ENCODE assay signal across 20 cellular contexts in the genomic region with DNA sequence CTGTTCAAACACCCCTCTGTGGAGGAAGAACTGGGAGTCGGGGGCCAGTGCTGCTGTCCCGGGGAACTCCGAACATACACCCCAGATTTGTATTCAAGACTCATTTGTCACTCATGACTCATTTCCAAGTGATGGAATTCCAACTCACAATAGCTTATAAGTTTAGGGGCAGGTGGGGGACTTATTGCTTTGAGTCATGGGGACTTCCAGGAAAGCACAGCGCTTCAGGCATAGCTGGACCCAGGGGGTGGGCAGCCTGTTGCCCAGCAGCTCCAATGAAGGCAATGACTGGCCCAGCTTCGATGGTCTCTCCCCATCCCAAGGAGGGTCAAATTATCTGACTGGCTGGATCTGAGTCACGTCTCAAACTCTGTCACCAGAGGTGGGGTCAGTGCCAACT.
DNase-seq lines count a peak whose midpoint lies in the region; ATAC-seq, FAIRE-seq and TF ChIP-seq lines count a peak whose summit lies in the region.
"Had no signal": no experiment of that assay in that cellular context is flagged by ENCODE, and none has a peak within 500 bp of the region (broad histone marks: within the 10 kb centered on the region; RNA-seq: fewer than 3 reads in every experiment).

No MANE protein-coding gene starts in this region.

- 58 to 72% (median 62%) methylated on average over 6 of the region's 6 CpGs for WGBS in psoas muscle, 3 donors

- peak; percentile 35 for DNase-seq in GM12865 (ENCODE audit: low read depth)
- DNase-seq in MG63, result peak; percentile 87
- peak; percentile 72 for DNase-seq in bronchial epithelial cell (ENCODE audit: low read depth)
- no peak for DNase-seq in psoas muscle
- DNase-seq in nephron progenitor cell, result no peak
- DNase-seq: activated CD4-positive, CD25-positive, alpha-beta regulatory T cell; activated naive CD4-positive, alpha-beta T cell treated with anti-CD3 and anti-CD28 coated beads for 36 hours; CD8-positive, alpha-beta T cell; endodermal cell; GF-D8; H7; heart left ventricle; naive B cell; uterus had no signal

- no peaks in the 10 kb centered on the region for H3K27me3 ChIP-seq in MG63
- H3K27me3 ChIP-seq in bronchial epithelial cell (ENCODE audit: control insufficient read depth, insufficient read depth, low read length), result peaks cover 2% of the 10 kb centered on the region
- H3K27me3 ChIP-seq in psoas muscle (ENCODE audit: insufficient read depth in 3 of 3, low read length in 2 of 3), result peaks cover 0 to 5% (median 3%) of the 10 kb centered on the region in 3 donors
- H3K27me3 ChIP-seq: cardiac muscle cell, heart left ventricle, uterus had no signal

- H3K27me3 Mint-ChIP-seq in nephron progenitor cell (ENCODE audit: low read depth, poor library complexity), result peaks cover 44% of the 10 kb centered on the region

- no peak for FAIRE-seq in bronchial epithelial cell (lab: Jason Lieb, UNC)
- FAIRE-seq: GM18507 had no signal

- peaks cover 26% of the 10 kb centered on the region for H3K9me3 Mint-ChIP-seq in nephron progenitor cell
- H3K9me3 Mint-ChIP-seq: stimulated activated naive CD8-positive, alpha-beta T cell treated with anti-CD3 and anti-CD28 coated beads, Interleukin-15, Interleukin-2, amounts not matched to agents 100 ng/mL and 50 ng/mL, for 24 hours had no signal

- no peaks in the 10 kb centered on the region for H3K4me1 ChIP-seq in psoas muscle
- H3K4me1 ChIP-seq: uterus had no signal

- H3K9me3 ChIP-seq in MG63 (peaks cover 8% of the 10 kb centered on the region), psoas muscle (no peaks in the 10 kb centered on the region)

- H3K4me1 Mint-ChIP-seq in nephron progenitor cell, result peaks cover 6% of the 10 kb centered on the region
- H3K4me1 Mint-ChIP-seq: endodermal cell, naive B cell had no signal

- no peaks in the 10 kb centered on the region for H3K36me3 Mint-ChIP-seq in nephron progenitor cell (ENCODE audit: low read depth)
- H3K36me3 Mint-ChIP-seq: CD8-positive, alpha-beta T cell had no signal

- no peak overlapping the region for H3K4me3 ChIP-seq in GM12865 (ENCODE audit: low read depth, low read length)
- no peak overlapping the region for H3K4me3 ChIP-seq in MG63
- H3K4me3 ChIP-seq in bronchial epithelial cell (ENCODE audit: low read depth, low read length), result no peak overlapping the region
- no peak overlapping the region for H3K4me3 ChIP-seq in psoas muscle
- H3K4me3 ChIP-seq: cardiac muscle cell, heart left ventricle, uterus had no signal

- TF ChIP-seq CTCF in GM12865 (IDR thresholded peaks at IDR 0.05; ENCODE audit: insufficient read depth, low read depth, low read length, missing control alignments) (no peak), bronchial epithelial cell (IDR thresholded peaks at IDR 0.05; ENCODE audit: insufficient read depth, low read length, severe bottlenecking) (no peak), psoas muscle (IDR thresholded peaks at IDR 0.05) (no peak), nephron progenitor cell (IDR thresholded peaks at IDR 0.05) (no peak)

- H3K36me3 ChIP-seq in MG63, result no peaks in the 10 kb centered on the region
- no peaks in the 10 kb centered on the region for H3K36me3 ChIP-seq in bronchial epithelial cell (ENCODE audit: control insufficient read depth, insufficient read depth, low read length)
- H3K36me3 ChIP-seq in psoas muscle (ENCODE audit: insufficient read depth in 1 of 2, low read depth in 1 of 2), result no peaks in the 10 kb centered on the region
- H3K36me3 ChIP-seq: cardiac muscle cell, heart left ventricle, uterus had no signal

- H3K27ac ChIP-seq in psoas muscle, result no peak overlapping the region
- H3K27ac ChIP-seq: cardiac muscle cell, heart left ventricle, uterus had no signal

- ATAC-seq in psoas muscle (peak in 3 of 4 donors; percentile 33 to 58 (median 43)), HG02642 (IDR thresholded peaks at IDR 0.05; ENCODE audit: poor library complexity, unreplicated experiment) (no peak), HG02678 (IDR thresholded peaks at IDR 0.05; ENCODE audit: unreplicated experiment) (no peak)
- ATAC-seq: CD8-positive, alpha-beta T cell; heart left ventricle; left lobe of liver had no signal

- intact Hi-C loops in psoas muscle (cut with DNase I), result loop anchor here in 1 of 2 donors (5.0 kb wide), 1 partner anchor 277 kb away; no protein-coding TSS in a partner anchor

- no peak overlapping the region for H3K4me3 Mint-ChIP-seq in nephron progenitor cell
- H3K4me3 Mint-ChIP-seq: activated naive CD4-positive, alpha-beta T cell treated with anti-CD3 and anti-CD28 coated beads for 36 hours; CD8-positive, alpha-beta T cell; endodermal cell; naive B cell; stimulated activated naive CD8-positive, alpha-beta T cell treated with anti-CD3 and anti-CD28 coated beads, Interleukin-15, Interleukin-2, amounts not matched to agents 100 ng/mL and 50 ng/mL, for 24 hours had no signal

- no peak overlapping the region for H3K27ac Mint-ChIP-seq in nephron progenitor cell
- H3K27ac Mint-ChIP-seq: activated naive CD4-positive, alpha-beta T cell treated with anti-CD3 and anti-CD28 coated beads for 36 hours; CD8-positive, alpha-beta T cell; endodermal cell; stimulated activated naive CD8-positive, alpha-beta T cell treated with anti-CD3 and anti-CD28 coated beads, Interleukin-15, Interleukin-2, amounts not matched to agents 100 ng/mL and 50 ng/mL, for 24 hours had no signal

Comparison
In these comparisons a context has a peak if more than half of its experiments do, and no peak if none do; other contexts are left out.
1. DNase-seq: peak in GM12865 (single experiment), MG63 (single experiment) and bronchial epithelial cell (single experiment); none in psoas muscle (0 of 2) and nephron progenitor cell (single experiment).
2. ATAC-seq: peak in psoas muscle (3 of 4); none in HG02642 (single experiment) and HG02678 (single experiment).